Comparison of ENCODE assay signal across 8 cellular contexts in genomic region chr17:44324571-44325275, GRCh38. TPM values are rescaled to one million over a fixed set of nuclear protein-coding genes. Genes with fewer than 3 reads are reported as not detected.
DNase-seq lines count a peak whose midpoint lies in the region; ATAC-seq and TF ChIP-seq lines count a peak whose summit lies in the region.

Gene SLC25A39, minus strand, starts transcription at chr17:44324823. Its CDS starts 1,261 bp downstream, at chr17:44323562.

- H3K27ac ChIP-seq in left ventricle myocardium inferior (replicated peaks) (peak within 1 kb of the TSS; percentile 96), psoas muscle (peak within 1 kb of the TSS; percentile 81), urinary bladder (ENCODE audit: low read depth) (peak within 1 kb of the TSS; percentile 94)

- no peaks in the 10 kb centered on the region for H3K27me3 Mint-ChIP-seq in T-helper 17 cell

- H3K36me3 ChIP-seq in left ventricle myocardium inferior (peaks cover 30% of the 10 kb centered on the region), psoas muscle (ENCODE audit: insufficient read depth in 1 of 2, low read depth in 1 of 2) (peaks cover 3 to 29% of the 10 kb centered on the region in 2 donors), urinary bladder (ENCODE audit: insufficient read depth) (no peaks in the 10 kb centered on the region)

- 0 to 1% (median 0%) methylated on average over 51 to 85 of the region's 85 CpGs for WGBS in psoas muscle, 3 donors
- WGBS in urinary bladder: under 1% methylated on average over 85 of the region's 85 CpGs

- H3K4me3 Mint-ChIP-seq in T-helper 17 cell: peak within 1 kb of the TSS; percentile 93

- intact Hi-C loops in left ventricle myocardium inferior (cut with micrococcal nuclease) (no loop called here), psoas muscle (cut with DNase I) (loop anchor here (2.0 to 5.0 kb wide), 2 partner anchors 112 to 114 kb away; no protein-coding TSS in a partner anchor)

- H3K4me1 ChIP-seq in left ventricle myocardium inferior: peaks cover 42% of the 10 kb centered on the region
- peaks cover 9% of the 10 kb centered on the region for H3K4me1 ChIP-seq in psoas muscle
- H3K4me1 ChIP-seq in urinary bladder (ENCODE audit: insufficient read depth): no peaks in the 10 kb centered on the region

- H3K27ac Mint-ChIP-seq in T-helper 17 cell: peak within 1 kb of the TSS; percentile 96

- H3K9me3 ChIP-seq in T-helper 17 cell (ENCODE audit: control insufficient read depth, low read length, poor library complexity, severe bottlenecking) (no peaks in the 10 kb centered on the region), left ventricle myocardium inferior (replicated peaks) (no peaks in the 10 kb centered on the region), psoas muscle (no peaks in the 10 kb centered on the region)

- peak; percentile 91 for TF ChIP-seq POLR2A in GM15510 (IDR thresholded peaks at IDR 0.05; ENCODE audit: borderline replicate concordance, extremely low read depth, insufficient read length)

- no peaks in the 10 kb centered on the region for H3K36me3 Mint-ChIP-seq in T-helper 17 cell (ENCODE audit: low read depth)

- H3K27me3 ChIP-seq in left ventricle myocardium inferior (ENCODE audit: low read depth): no peaks in the 10 kb centered on the region
- no peaks in the 10 kb centered on the region for H3K27me3 ChIP-seq in psoas muscle (ENCODE audit: insufficient read depth in 3 of 3, low read length in 2 of 3)

- ATAC-seq in HG02870 (IDR thresholded peaks at IDR 0.05; ENCODE audit: unreplicated experiment) (peak; percentile 51), T-helper 17 cell (peak; percentile 78), psoas muscle (peak; percentile 87 to 91 (median 90))

- H3K4me1 Mint-ChIP-seq in T-helper 17 cell: peaks cover 16% of the 10 kb centered on the region

- DNase-seq in NCI-H146 treated with DMSO at 0.1 percent for 48 hours (lab: John Stamatoyannopoulos, UW; ENCODE audit: unreplicated experiment) (peak; percentile 62), T-helper 17 cell (peak; percentile 94 to 96 (median 95)), amygdala (lab: John Stamatoyannopoulos, UW) (peak; percentile 37 to 97 (median 86)), left ventricle myocardium inferior (peak; percentile 95), psoas muscle (peak; percentile 95 to 98)

- H3K4me3 ChIP-seq in left ventricle myocardium inferior (peak within 1 kb of the TSS; percentile 92), psoas muscle (peak within 1 kb of the TSS; percentile 94), urinary bladder (ENCODE audit: low read depth, low read length) (peak within 1 kb of the TSS; percentile 85)

- TF ChIP-seq CTCF in left ventricle myocardium inferior (IDR thresholded peaks at IDR 0.05; ENCODE audit: borderline replicate concordance): no peak
- TF ChIP-seq CTCF in psoas muscle (IDR thresholded peaks at IDR 0.05): no peak

RNA-seq across cellular contexts. Expression of gene SLC25A39, which starts in this region (rescaled TPM):
- total RNA-seq in T-helper 17 cell (10 to 100 TPM; 75.9 to 76.5 TPM), left ventricle myocardium inferior (46.7 TPM), psoas muscle (10 to 100 TPM; 36.4 to 57.8 (median 41.0) TPM), urinary bladder (27.9 TPM)
- polyA plus RNA-seq in psoas muscle (10 to 100 TPM; 37.1 to 79.3 (median 42.4) TPM), urinary bladder (74.9 TPM)

Comparison
In these comparisons a context has a peak if more than half of its experiments do, and no peak if none do; other contexts are left out.
1. Peak in every context shown above with its lines: DNase-seq, ATAC-seq, H3K4me3 ChIP-seq and H3K27ac ChIP-seq.